Comparison of ENCODE assay signal across 15 cellular contexts in genomic region chr20:33852971-33853813, GRCh38. TPM values are rescaled to one million over a fixed set of nuclear protein-coding genes. Genes with fewer than 3 reads are reported as not detected.
A peak's percentile ranks its signal among the peaks of the same experiment; 100 is the strongest.
DNase-seq lines count a peak whose midpoint lies in the region; ATAC-seq and TF ChIP-seq lines count a peak whose summit lies in the region.
"Had no signal": no experiment of that assay in that cellular context is flagged by ENCODE, and none has a peak within 500 bp of the region (broad histone marks: within the 10 kb centered on the region; RNA-seq: fewer than 3 reads in every experiment).

No MANE protein-coding gene starts in this region.

- ATAC-seq in activated CD8-positive, alpha-beta T cell treated with anti-CD3 and anti-CD28 coated beads, Interleukin-2, amount 10 ng/mL, durations not matched to agents 7 days and 5 days = peak; percentile 94

- no peak for TF ChIP-seq CTCF in endothelial cell (IDR thresholded peaks at IDR 0.05; ENCODE audit: unreplicated experiment)
- TF ChIP-seq CTCF in chondrocyte (IDR thresholded peaks at IDR 0.05) = no peak

- H3K27ac Mint-ChIP-seq in activated CD8-positive, alpha-beta T cell treated with anti-CD3 and anti-CD28 coated beads, Interleukin-2, amount 10 ng/mL, durations not matched to agents 7 days and 5 days = peak overlapping the region; percentile 95
- H3K27ac Mint-ChIP-seq in endothelial cell (ENCODE audit: unreplicated experiment) (peak overlapping the region; percentile 18), chondrocyte (ENCODE audit: unreplicated experiment) (no peak overlapping the region)

- CTCF ChIA-PET in activated CD8-positive, alpha-beta T cell treated with anti-CD3 and anti-CD28 coated beads, Interleukin-2, amount 10 ng/mL, durations not matched to agents 7 days and 5 days (lab: Charles Lee) = interaction anchor here (0.8 to 3.3 kb wide), 9 partner anchors 9 to 269 kb away, joined by 3 to 12 read pairs (median 4); partner anchors contain the start of gene CHMP4B

- peak overlapping the region; percentile 49 for H3K4me3 Mint-ChIP-seq in activated CD8-positive, alpha-beta T cell treated with anti-CD3 and anti-CD28 coated beads, Interleukin-2, amount 10 ng/mL, durations not matched to agents 7 days and 5 days
- no peak overlapping the region for H3K4me3 Mint-ChIP-seq in endothelial cell (ENCODE audit: unreplicated experiment)
- H3K4me3 Mint-ChIP-seq in chondrocyte (ENCODE audit: unreplicated experiment) = no peak overlapping the region
- H3K4me3 Mint-ChIP-seq: central memory CD8-positive, alpha-beta T cell had no signal

- no peaks in the 10 kb centered on the region for H3K9me3 Mint-ChIP-seq in activated CD8-positive, alpha-beta T cell treated with anti-CD3 and anti-CD28 coated beads, Interleukin-2, amount 10 ng/mL, durations not matched to agents 7 days and 5 days (ENCODE audit: insufficient read depth)
- H3K9me3 Mint-ChIP-seq in endothelial cell (ENCODE audit: unreplicated experiment) (no peaks in the 10 kb centered on the region), chondrocyte (ENCODE audit: low read depth) (no peaks in the 10 kb centered on the region)
- H3K9me3 Mint-ChIP-seq: central memory CD8-positive, alpha-beta T cell had no signal

- H3K4me1 Mint-ChIP-seq in activated CD8-positive, alpha-beta T cell treated with anti-CD3 and anti-CD28 coated beads, Interleukin-2, amount 10 ng/mL, durations not matched to agents 7 days and 5 days (ENCODE audit: low read depth) = peaks cover 78% of the 10 kb centered on the region
- H3K4me1 Mint-ChIP-seq in endothelial cell (ENCODE audit: unreplicated experiment) = peaks cover 17% of the 10 kb centered on the region
- no peaks in the 10 kb centered on the region for H3K4me1 Mint-ChIP-seq in chondrocyte (ENCODE audit: low read depth)

- peak in 5 of 6 experiments; percentile 19 to 56 (median 48) for DNase-seq in stimulated activated naive CD4-positive, alpha-beta T cell (lab: John Stamatoyannopoulos, UW)
- no peak for DNase-seq in stimulated activated naive CD4-positive, alpha-beta T cell treated with Interleukin-2 at 50 U/mL for 16 hours (lab: John Stamatoyannopoulos, UW)
- peak; percentile 81 for DNase-seq in activated CD8-positive, alpha-beta T cell treated with anti-CD3 and anti-CD28 coated beads, Interleukin-2, amount 10 ng/mL, durations not matched to agents 7 days and 5 days
- DNase-seq in endothelial cell (ENCODE audit: low spot score) (no peak), chondrocyte (ENCODE audit: low spot score) (no peak), DMS153 treated with DMSO at 0.1 percent for 48 hours (lab: John Stamatoyannopoulos, UW; ENCODE audit: unreplicated experiment) (no peak), head of caudate nucleus (no peak), GM19238 (ENCODE audit: insufficient read length, low spot score) (no peak)
- DNase-seq: AML-193, DMS153, foreskin melanocyte, MG63, NCI-H2029 treated with DMSO at 0.1 percent for 48 hours, NCI-H774 had no signal

- H3K27me3 Mint-ChIP-seq in activated CD8-positive, alpha-beta T cell treated with anti-CD3 and anti-CD28 coated beads, Interleukin-2, amount 10 ng/mL, durations not matched to agents 7 days and 5 days (ENCODE audit: low read depth) = no peaks in the 10 kb centered on the region
- H3K27me3 Mint-ChIP-seq in endothelial cell (ENCODE audit: unreplicated experiment) = peaks cover 2% of the 10 kb centered on the region
- H3K27me3 Mint-ChIP-seq in chondrocyte (ENCODE audit: low read depth) = no peaks in the 10 kb centered on the region
- H3K27me3 Mint-ChIP-seq: central memory CD8-positive, alpha-beta T cell had no signal

- H3K36me3 Mint-ChIP-seq in activated CD8-positive, alpha-beta T cell treated with anti-CD3 and anti-CD28 coated beads, Interleukin-2, amount 10 ng/mL, durations not matched to agents 7 days and 5 days (ENCODE audit: low read depth) = peaks cover 85% of the 10 kb centered on the region
- H3K36me3 Mint-ChIP-seq in endothelial cell (ENCODE audit: low read depth, unreplicated experiment) = peaks cover 67% of the 10 kb centered on the region
- peaks cover 56% of the 10 kb centered on the region for H3K36me3 Mint-ChIP-seq in chondrocyte (ENCODE audit: low read depth)

- intact Hi-C loops in head of caudate nucleus (cut with DNase I) = no loop called here

- POLR2A ChIA-PET in activated CD8-positive, alpha-beta T cell treated with anti-CD3 and anti-CD28 coated beads, Interleukin-2, amount 10 ng/mL, durations not matched to agents 7 days and 5 days (lab: Charles Lee) = interaction anchor here (0.6 to 1.5 kb wide), 3 partner anchors 42 to 259 kb away, joined by 3 to 4 read pairs (median 3); partner anchors contain the start of genes CHMP4B and EIF2S2

RNA-seq across cellular contexts. Expression of gene CHMP4B, which starts 42.0 kb away (rescaled TPM):
- total RNA-seq in activated CD8-positive, alpha-beta T cell treated with anti-CD3 and anti-CD28 coated beads, Interleukin-2, amount 10 ng/mL, durations not matched to agents 7 days and 5 days = 10 to 100 TPM; 86.7 to 93.2 TPM
- 117 TPM for total RNA-seq in endothelial cell (ENCODE audit: unreplicated experiment)
- total RNA-seq in chondrocyte = 78.8 to 124 TPM (median 122 TPM) in 3 replicates

Comparison
In these comparisons a context has a peak if more than half of its experiments do, and no peak if none do; other contexts are left out.
1. DNase-seq: peak in stimulated activated naive CD4-positive, alpha-beta T cell (5 of 6) and activated CD8-positive, alpha-beta T cell treated with anti-CD3 and anti-CD28 coated beads, Interleukin-2, amount 10 ng/mL, durations not matched to agents 7 days and 5 days (single experiment); none in stimulated activated naive CD4-positive, alpha-beta T cell treated with Interleukin-2 at 50 U/mL for 16 hours (single experiment), endothelial cell (single experiment), chondrocyte (single experiment), DMS153 treated with DMSO at 0.1 percent for 48 hours (single experiment), head of caudate nucleus (0 of 42) and GM19238 (single experiment).